ENCODE assay signal across 1 cellular context in genomic region chr7:29156798-29157461, GRCh38.
TF ChIP-seq lines count a peak whose summit lies in the region.

No MANE protein-coding gene starts in this region.

TF ChIP-seq in GM23338, 12 proteins besides CTCF, POLR2A, EP300 and RAD21 (continued from another document):
- TF ChIP-seq ZNF462 (CRISPR knock-in tag; IDR thresholded peaks at IDR 0.05) (no peak), EZH2phosphoT487 (IDR thresholded peaks at IDR 0.05; ENCODE audit: unreplicated experiment) (no peak), NANOG (IDR thresholded peaks at IDR 0.05; ENCODE audit: borderline replicate concordance) (no peak), CREB1 (CRISPR knock-in tag; IDR thresholded peaks at IDR 0.05; ENCODE audit: low read depth) (no peak), JUNB (IDR thresholded peaks at IDR 0.05; ENCODE audit: unreplicated experiment) (no peak), ZNF114 (CRISPR knock-in tag; IDR thresholded peaks at IDR 0.05) (no peak), ETS1 (IDR thresholded peaks at IDR 0.05) (no peak), POLR2AphosphoS5 (IDR thresholded peaks at IDR 0.05; ENCODE audit: low read depth) (no peak), STAT1 (IDR thresholded peaks at IDR 0.05; ENCODE audit: unreplicated experiment) (no peak)
- TF ChIP-seq, protein P1, sequence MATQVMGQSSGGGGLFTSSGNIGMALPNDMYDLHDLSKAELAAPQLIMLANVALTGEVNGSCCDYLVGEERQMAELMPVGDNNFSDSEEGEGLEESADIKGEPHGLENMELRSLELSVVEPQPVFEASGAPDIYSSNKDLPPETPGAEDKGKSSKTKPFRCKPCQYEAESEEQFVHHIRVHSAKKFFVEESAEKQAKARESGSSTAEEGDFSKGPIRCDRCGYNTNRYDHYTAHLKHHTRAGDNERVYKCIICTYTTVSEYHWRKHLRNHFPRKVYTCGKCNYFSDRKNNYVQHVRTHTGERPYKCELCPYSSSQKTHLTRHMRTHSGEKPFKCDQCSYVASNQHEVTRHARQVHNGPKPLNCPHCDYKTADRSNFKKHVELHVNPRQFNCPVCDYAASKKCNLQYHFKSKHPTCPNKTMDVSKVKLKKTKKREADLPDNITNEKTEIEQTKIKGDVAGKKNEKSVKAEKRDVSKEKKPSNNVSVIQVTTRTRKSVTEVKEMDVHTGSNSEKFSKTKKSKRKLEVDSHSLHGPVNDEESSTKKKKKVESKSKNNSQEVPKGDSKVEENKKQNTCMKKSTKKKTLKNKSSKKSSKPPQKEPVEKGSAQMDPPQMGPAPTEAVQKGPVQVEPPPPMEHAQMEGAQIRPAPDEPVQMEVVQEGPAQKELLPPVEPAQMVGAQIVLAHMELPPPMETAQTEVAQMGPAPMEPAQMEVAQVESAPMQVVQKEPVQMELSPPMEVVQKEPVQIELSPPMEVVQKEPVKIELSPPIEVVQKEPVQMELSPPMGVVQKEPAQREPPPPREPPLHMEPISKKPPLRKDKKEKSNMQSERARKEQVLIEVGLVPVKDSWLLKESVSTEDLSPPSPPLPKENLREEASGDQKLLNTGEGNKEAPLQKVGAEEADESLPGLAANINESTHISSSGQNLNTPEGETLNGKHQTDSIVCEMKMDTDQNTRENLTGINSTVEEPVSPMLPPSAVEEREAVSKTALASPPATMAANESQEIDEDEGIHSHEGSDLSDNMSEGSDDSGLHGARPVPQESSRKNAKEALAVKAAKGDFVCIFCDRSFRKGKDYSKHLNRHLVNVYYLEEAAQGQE (IDR thresholded peaks at IDR 0.05; ENCODE audit: unreplicated experiment): no peak
